In genomic region chr22:46078241-46079092, GRCh38 we compare ENCODE assay signal across 9 cellular contexts.
A peak's percentile ranks its signal among the peaks of the same experiment; 100 is the strongest.
DNase-seq lines count a peak whose midpoint lies in the region; ATAC-seq and TF ChIP-seq lines count a peak whose summit lies in the region.
"Had no signal": no experiment of that assay in that cellular context is flagged by ENCODE, and none has a peak within 500 bp of the region (broad histone marks: within the 10 kb centered on the region; RNA-seq: fewer than 3 reads in every experiment).

No MANE protein-coding gene starts in this region.

- no peak overlapping the region for H3K27ac Mint-ChIP-seq in GM23338
- H3K27ac Mint-ChIP-seq in T-helper 17 cell: no peak overlapping the region

- no peaks in the 10 kb centered on the region; the same call in 2 of the 3 replicates for H3K36me3 Mint-ChIP-seq in GM23338 (ENCODE audit: low read depth)
- no peaks in the 10 kb centered on the region for H3K36me3 Mint-ChIP-seq in T-helper 17 cell (ENCODE audit: low read depth)
- H3K36me3 Mint-ChIP-seq: T-cell had no signal

- POLR2A ChIA-PET in RWPE1 (lab: Yijun Ruan, JAX; ENCODE audit: low non-redundant PET): interaction anchor here (0.5 kb wide), 1 partner anchor 9 kb away, joined by 3 read pairs; no protein-coding TSS in a partner anchor

- peaks cover 47% of the 10 kb centered on the region for H3K4me1 Mint-ChIP-seq in GM23338
- H3K4me1 Mint-ChIP-seq in T-helper 17 cell: peaks cover 29% of the 10 kb centered on the region

- H3K4me2 ChIP-seq in GM23338 (peak overlapping the region; percentile 73), skeletal muscle satellite cell (ENCODE audit: low read length) (peak overlapping the region; percentile 99)

- H3K9me3 ChIP-seq in gastroesophageal sphincter (no peaks in the 10 kb centered on the region), skeletal muscle satellite cell (replicated peaks; ENCODE audit: low read length) (no peaks in the 10 kb centered on the region), T-helper 17 cell (ENCODE audit: control insufficient read depth, low read length, poor library complexity, severe bottlenecking) (no peaks in the 10 kb centered on the region)

- TF ChIP-seq POLR2A in gastroesophageal sphincter (IDR thresholded peaks at IDR 0.05): peak; percentile 22 to 47

- 0 out of 2 replicates have a peak overlapping the region, but pooled peaks have one; percentile 26 for H3K4me3 ChIP-seq in GM23338
- peak overlapping the region; percentile 5 to 91 for H3K4me3 ChIP-seq in gastroesophageal sphincter
- H3K4me3 ChIP-seq in skeletal muscle satellite cell (ENCODE audit: low read length): peak overlapping the region; percentile 98

- H3K27me3 ChIP-seq in GM23338 (ENCODE audit: insufficient read depth): peaks cover 6% of the 10 kb centered on the region
- no peaks in the 10 kb centered on the region for H3K27me3 ChIP-seq in gastroesophageal sphincter
- H3K27me3 ChIP-seq in skeletal muscle satellite cell (ENCODE audit: control insufficient read depth, insufficient read depth, low read length): no peaks in the 10 kb centered on the region

- DNase-seq in GM23338 (ENCODE audit: low spot score) (peak; percentile 57), RWPE1 (ENCODE audit: low spot score) (peak; percentile 72), NCI-H82 (lab: John Stamatoyannopoulos, UW) (no peak), T-helper 17 cell (no peak)
- no peak for DNase-seq in activated T-cell treated with anti-CD3 and anti-CD28 coated beads, Interleukin-2, amount 50 U/mL, for 48 hours

- TF ChIP-seq CTCF in GM23338 (conservative IDR thresholded peaks at IDR 0.05; ENCODE audit: low read depth in 2 of 2) (no peak), RWPE1 (conservative IDR thresholded peaks at IDR 0.05; ENCODE audit: low read depth) (no peak), gastroesophageal sphincter (IDR thresholded peaks at IDR 0.05) (no peak)

- H3K79me2 ChIP-seq in GM23338 (replicated peaks; ENCODE audit: insufficient read depth): peaks cover 77% of the 10 kb centered on the region

- H3K27me3 Mint-ChIP-seq in GM23338 (ENCODE audit: insufficient read depth, low read depth, poor library complexity): peaks cover 31% of the 10 kb centered on the region
- no peaks in the 10 kb centered on the region for H3K27me3 Mint-ChIP-seq in T-helper 17 cell
- H3K27me3 Mint-ChIP-seq: T-cell had no signal

- 18 to 35% methylated on average over 2 to 4 of the region's 40 CpGs for WGBS in gastroesophageal sphincter (ENCODE audit: low coverage in 1 of 2), 2 donors

- peaks cover 10% of the 10 kb centered on the region; the same call in 1 of the 2 replicates for H3F3A ChIP-seq in GM23338 (replicated peaks; ENCODE audit: low read depth)

- H3K27ac ChIP-seq in GM23338 (ENCODE audit: low read depth): 0 out of 2 replicates have a peak overlapping the region, but pooled peaks have one; percentile 73
- peak overlapping the region; percentile 100 for H3K27ac ChIP-seq in RWPE1
- H3K27ac ChIP-seq in gastroesophageal sphincter: peak overlapping the region; percentile 91 to 99 (median 98)

- H3K9ac ChIP-seq in skeletal muscle satellite cell (ENCODE audit: low read depth, low read length): peak overlapping the region; percentile 99

- H3K4me1 ChIP-seq in GM23338 (ENCODE audit: insufficient read depth) (peaks cover 53% of the 10 kb centered on the region), gastroesophageal sphincter (peaks cover 0 to 100% (median 60%) of the 10 kb centered on the region in 3 donors), skeletal muscle satellite cell (ENCODE audit: control insufficient read depth, insufficient read depth, low read length) (peaks cover 16% of the 10 kb centered on the region)

- no peak for TF ChIP-seq EP300 in gastroesophageal sphincter (IDR thresholded peaks at IDR 0.05)

- peak; percentile 41 for ATAC-seq in GM23338
- peak; percentile 46 for ATAC-seq in gastroesophageal sphincter
- ATAC-seq in T-helper 17 cell: no peak
- no peak for ATAC-seq in HG03469 (IDR thresholded peaks at IDR 0.05; ENCODE audit: unreplicated experiment)
- ATAC-seq: T-cell had no signal

- no peaks in the 10 kb centered on the region; the same call in 1 of the 2 replicates for H3K36me3 ChIP-seq in GM23338 (ENCODE audit: insufficient read depth)
- H3K36me3 ChIP-seq in gastroesophageal sphincter: no peaks in the 10 kb centered on the region
- peaks cover 93% of the 10 kb centered on the region for H3K36me3 ChIP-seq in skeletal muscle satellite cell (ENCODE audit: insufficient read depth, low read length)

- H3K9me2 ChIP-seq in GM23338 (ENCODE audit: insufficient read depth): no peaks in the 10 kb centered on the region

- H4K20me1 ChIP-seq in GM23338 (replicated peaks; ENCODE audit: insufficient read depth): no peaks in the 10 kb centered on the region

- no peaks in the 10 kb centered on the region for H3K9me3 Mint-ChIP-seq in GM23338
- H3K9me3 Mint-ChIP-seq: T-cell had no signal

- no peak overlapping the region for H2AFZ ChIP-seq in GM23338

- CTCF ChIA-PET in RWPE1 (lab: Yijun Ruan, JAX): interaction anchor here (0.6 to 0.8 kb wide), 2 partner anchors 72 to 214 kb away, joined by 3 read pairs; no protein-coding TSS in a partner anchor

- H3K4me3 Mint-ChIP-seq in GM23338 (no peak overlapping the region), T-helper 17 cell (no peak overlapping the region)
- H3K4me3 Mint-ChIP-seq: T-cell had no signal

TF ChIP-seq in GM23338, 12 proteins besides CTCF, POLR2A, EP300 and RAD21 (continues in another document):
- no peak for TF ChIP-seq CREB1 (CRISPR knock-in tag; IDR thresholded peaks at IDR 0.05; ENCODE audit: low read depth)
- no peak for TF ChIP-seq STAT1 (IDR thresholded peaks at IDR 0.05; ENCODE audit: unreplicated experiment)
- TF ChIP-seq NANOG (IDR thresholded peaks at IDR 0.05; ENCODE audit: borderline replicate concordance): no peak
- TF ChIP-seq EZH2 (IDR thresholded peaks at IDR 0.05; ENCODE audit: low read depth, unreplicated experiment): no peak
- no peak for TF ChIP-seq ZNF462 (CRISPR knock-in tag; IDR thresholded peaks at IDR 0.05)
- TF ChIP-seq EZH2phosphoT487 (IDR thresholded peaks at IDR 0.05; ENCODE audit: unreplicated experiment): no peak

Comparison
In these comparisons a context has a peak if more than half of its experiments do, and no peak if none do; other contexts are left out.
1. ATAC-seq: peak in GM23338 (single experiment) and gastroesophageal sphincter (single experiment); none in T-helper 17 cell (single experiment) and HG03469 (single experiment).
2. DNase-seq: peak in GM23338 (single experiment) and RWPE1 (single experiment); none in NCI-H82 (single experiment), T-helper 17 cell (0 of 3) and activated T-cell treated with anti-CD3 and anti-CD28 coated beads, Interleukin-2, amount 50 U/mL, for 48 hours (0 of 2).
3. H3K4me3 ChIP-seq: peak in every context shown above with its lines; median percentile 98 in skeletal muscle satellite cell; 48 in gastroesophageal sphincter; 26 in GM23338.
4. Peak in every context shown above with its lines, with median percentiles within 50 percentile points of each other: H3K27ac ChIP-seq.